Comparison of ENCODE assay signal across 14 cellular contexts in genomic region chr18:13446024-13446423, GRCh38.
A peak's percentile ranks its signal among the peaks of the same experiment; 100 is the strongest.
DNase-seq lines count a peak whose midpoint lies in the region; ATAC-seq and TF ChIP-seq lines count a peak whose summit lies in the region.
"Had no signal": no experiment of that assay in that cellular context is flagged by ENCODE, and none has a peak within 500 bp of the region (broad histone marks: within the 10 kb centered on the region; RNA-seq: fewer than 3 reads in every experiment).

No MANE protein-coding gene starts in this region.

- H3K4me3 ChIP-seq in DND-41 (ENCODE audit: low read depth in 1 of 2, low read length in 2 of 2), result peak overlapping the region; percentile 63 to 68; a peak in 3 of 4 replicates
- no peak overlapping the region for H3K4me3 ChIP-seq in coronary artery
- H3K4me3 ChIP-seq in neural progenitor cell, result no peak overlapping the region
- H3K4me3 ChIP-seq: SJCRH30 had no signal

- H3K4me2 ChIP-seq in DND-41 (ENCODE audit: insufficient read depth, low read length), result peak overlapping the region; percentile 88
- peak overlapping the region; percentile 64 for H3K4me2 ChIP-seq in neural progenitor cell

- peaks cover 99% of the 10 kb centered on the region for H3K79me2 ChIP-seq in DND-41 (ENCODE audit: insufficient read depth, low read length)
- H3K79me2 ChIP-seq in neural progenitor cell (ENCODE audit: low read depth), result no peaks in the 10 kb centered on the region

- H3K9me3 ChIP-seq in DND-41 (ENCODE audit: insufficient read depth, low read length, severe bottlenecking) (no peaks in the 10 kb centered on the region), neural progenitor cell (ENCODE audit: low read depth) (no peaks in the 10 kb centered on the region)
- H3K9me3 ChIP-seq: Caco-2, SJCRH30 had no signal

- DNase-seq in activated T-cell treated with anti-CD3 and anti-CD28 coated beads, Interleukin-2, amount 50 U/mL, for 1 hour, result peak; percentile 7
- DNase-seq in activated T-cell treated with anti-CD3 and anti-CD28 coated beads, Interleukin-2, amount 50 U/mL, for 48 hours, result no peak
- peak; percentile 32 for DNase-seq in DND-41
- peak; percentile 33 for DNase-seq in coronary artery (ENCODE audit: low spot score)
- no peak for DNase-seq in neural progenitor cell (ENCODE audit: low spot score)
- DNase-seq in NOMO-1 treated with DMSO at 0.1 percent for 48 hours (lab: John Stamatoyannopoulos, UW; ENCODE audit: unreplicated experiment), result no peak
- DNase-seq in activated naive CD4-positive, alpha-beta T cell treated with Interleukin-2 at 50 U/mL for 16 hours, result no peak
- no peak for DNase-seq in DMS114 treated with DMSO at 0.1 percent for 48 hours (lab: John Stamatoyannopoulos, UW; ENCODE audit: unreplicated experiment)
- DNase-seq: Caco-2, IMR-90, NCI-H187, PC-3, SJCRH30 had no signal

- no peaks in the 10 kb centered on the region for H3K36me3 Mint-ChIP-seq in neural progenitor cell

- no peak overlapping the region for H3K27ac Mint-ChIP-seq in neural progenitor cell
- H3K27ac Mint-ChIP-seq: H9 had no signal

- peaks cover 11% of the 10 kb centered on the region for H3F3A ChIP-seq in neural progenitor cell (ENCODE audit: low read depth)

- TF ChIP-seq CTCF in DND-41 (IDR thresholded peaks at IDR 0.05; ENCODE audit: borderline replicate concordance, extremely low read depth, low read length, poor library complexity, severe bottlenecking), result no peak
- TF ChIP-seq CTCF in coronary artery (IDR thresholded peaks at IDR 0.05), result no peak
- TF ChIP-seq CTCF in neural progenitor cell (IDR thresholded peaks at IDR 0.05), result no peak

- H3K27me3 ChIP-seq in DND-41 (ENCODE audit: insufficient read depth, low read length, poor library complexity) (no peaks in the 10 kb centered on the region), neural progenitor cell (peaks cover 75% of the 10 kb centered on the region)
- H3K27me3 ChIP-seq: SJCRH30 had no signal

- H3K4me1 ChIP-seq in DND-41 (ENCODE audit: insufficient read depth, low read length), result peaks cover 99% of the 10 kb centered on the region
- H3K4me1 ChIP-seq in neural progenitor cell, result peaks cover 19% of the 10 kb centered on the region
- H3K4me1 ChIP-seq: Caco-2, SJCRH30 had no signal

- ATAC-seq in DND-41 (ENCODE audit: insufficient read depth, low read depth), result 0 out of 3 replicates have a peak, but pooled peaks have one; percentile 10
- ATAC-seq: PC-3 had no signal

- H3K27ac ChIP-seq in DND-41 (ENCODE audit: low read length) (peak overlapping the region; percentile 97), coronary artery (no peak overlapping the region), neural progenitor cell (no peak overlapping the region)
- H3K27ac ChIP-seq: SJCRH30 had no signal

- peaks cover 16% of the 10 kb centered on the region for H3K4me1 Mint-ChIP-seq in neural progenitor cell

- H3K4me3 Mint-ChIP-seq in neural progenitor cell, result no peak overlapping the region
- H3K4me3 Mint-ChIP-seq: H9 had no signal

- peaks cover 35% of the 10 kb centered on the region for H4K20me1 ChIP-seq in DND-41 (ENCODE audit: insufficient read depth, low read length)
- peaks cover 17% of the 10 kb centered on the region for H4K20me1 ChIP-seq in neural progenitor cell (ENCODE audit: low read depth)

- H3K27me3 Mint-ChIP-seq in neural progenitor cell (ENCODE audit: insufficient read depth, low read depth), result peaks cover 7% of the 10 kb centered on the region

- H3K9me3 Mint-ChIP-seq in neural progenitor cell, result no peaks in the 10 kb centered on the region
- H3K9me3 Mint-ChIP-seq: H9 had no signal

- peaks cover 47% of the 10 kb centered on the region for H3K36me3 ChIP-seq in DND-41 (ENCODE audit: insufficient read depth, low read length)
- no peaks in the 10 kb centered on the region for H3K36me3 ChIP-seq in neural progenitor cell
- H3K36me3 ChIP-seq: SJCRH30 had no signal

- H3K9ac ChIP-seq in DND-41 (ENCODE audit: low read depth, low read length), result peak overlapping the region; percentile 61
- H3K9ac ChIP-seq in neural progenitor cell, result no peak overlapping the region

- H2AFZ ChIP-seq in DND-41 (ENCODE audit: low read depth, low read length) (no peak overlapping the region), neural progenitor cell (replicated peaks) (no peak overlapping the region)

Comparison
In these comparisons a context has a peak if more than half of its experiments do, and no peak if none do; other contexts are left out.
1. DNase-seq: peak in activated T-cell treated with anti-CD3 and anti-CD28 coated beads, Interleukin-2, amount 50 U/mL, for 1 hour (single experiment), DND-41 (single experiment) and coronary artery (single experiment); none in activated T-cell treated with anti-CD3 and anti-CD28 coated beads, Interleukin-2, amount 50 U/mL, for 48 hours (0 of 2), neural progenitor cell (single experiment), NOMO-1 treated with DMSO at 0.1 percent for 48 hours (single experiment), activated naive CD4-positive, alpha-beta T cell treated with Interleukin-2 at 50 U/mL for 16 hours (single experiment) and DMS114 treated with DMSO at 0.1 percent for 48 hours (single experiment).
2. H3K4me3 ChIP-seq: peak in DND-41 (2 of 2); none in coronary artery (single experiment) and neural progenitor cell (single experiment).